26 cellular contexts compared by ENCODE assay signal in the genomic region with DNA sequence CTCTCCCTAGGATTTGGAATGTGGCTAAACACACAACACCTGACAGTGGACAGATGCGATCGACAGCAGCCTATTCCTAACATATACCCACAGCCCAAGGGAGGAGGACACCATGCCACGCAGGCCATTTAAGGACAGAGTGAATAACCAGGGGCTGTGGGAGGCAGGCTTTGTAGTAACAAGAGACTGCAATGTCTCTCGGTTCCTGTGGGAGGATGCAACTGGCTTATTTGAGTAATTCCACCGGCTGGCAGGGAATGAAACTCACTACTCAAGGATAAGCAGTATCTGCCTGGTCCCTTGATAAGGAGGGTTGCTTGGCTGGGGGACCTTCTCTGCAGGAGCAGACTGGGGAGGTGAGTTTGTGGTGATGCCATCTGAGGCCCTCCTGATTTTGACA.
"Had no signal": no experiment of that assay in that cellular context is flagged by ENCODE, and none has a peak within 500 bp of the region (broad histone marks: within the 10 kb centered on the region; RNA-seq: fewer than 3 reads in every experiment).

No MANE protein-coding gene starts in this region.

- H3K4me3 ChIP-seq: esophagus muscularis mucosa, gastroesophageal sphincter, heart right ventricle, lung, mucosa of descending colon, prostate gland, skin epidermis, spleen, thoracic aorta, tibial nerve, upper lobe of left lung, uterus had no signal

- H3K36me3 Mint-ChIP-seq: memory B cell; natural killer cell treated with Interleukin-12 subunit alpha and Interleukin-12 subunit beta and Interleukin-15 and Interleukin-18, amount 100 ng/mL, for 72 hours; stimulated activated memory B cell treated with anti-CD40 and anti-IgM and Interleukin-4, amounts not matched to agents 10 μg/mL and 1 μg/mL and 100 μg/mL, for 72 hours had no signal

- H3K27me3 ChIP-seq: foreskin keratinocyte, gastroesophageal sphincter, tibial nerve, upper lobe of left lung, uterus had no signal

- H3K36me3 ChIP-seq: esophagus muscularis mucosa, gastroesophageal sphincter, heart right ventricle, prostate gland, spleen, thoracic aorta, tibial nerve, upper lobe of left lung, uterus had no signal

- H3K4me1 ChIP-seq: foreskin keratinocyte, heart right ventricle, prostate gland, spleen, tibial nerve, upper lobe of left lung, uterus had no signal

- ATAC-seq: foreskin keratinocyte; gastroesophageal sphincter; heart right ventricle; left lobe of liver; mucosa of descending colon; natural killer cell treated with Interleukin-12 subunit alpha and Interleukin-12 subunit beta and Interleukin-15 and Interleukin-18, amount 100 ng/mL, for 72 hours; right cardiac atrium; stimulated activated memory B cell treated with anti-CD40 and anti-IgM and Interleukin-4, amounts not matched to agents 10 μg/mL and 1 μg/mL and 100 μg/mL, for 72 hours; stimulated activated naive CD8-positive, alpha-beta T cell treated with anti-CD3 and anti-CD28 coated beads, Interleukin-15, Interleukin-2, amounts not matched to agents 100 U/mL and 50 U/mL, for 24 hours had no signal

- H3K9me3 Mint-ChIP-seq: memory B cell had no signal

- H3K9me3 ChIP-seq: esophagus muscularis mucosa, gastroesophageal sphincter, heart right ventricle, mucosa of descending colon, prostate gland, thoracic aorta, tibial nerve, upper lobe of left lung, uterus had no signal

- H3K4me3 Mint-ChIP-seq: dendritic cell treated with granulocyte-macrophage colony-stimulating factor and Interleukin-4, amounts not matched to agents 40 ng/mL and 50 ng/mL, for 4 days; memory B cell; naive B cell; natural killer cell treated with Interleukin-12 subunit alpha and Interleukin-12 subunit beta and Interleukin-15 and Interleukin-18, amount 100 ng/mL, for 72 hours; neural crest cell; stimulated activated memory B cell treated with anti-CD40 and anti-IgM and Interleukin-4, amounts not matched to agents 10 μg/mL and 1 μg/mL and 100 μg/mL, for 72 hours had no signal

- H3K27me3 Mint-ChIP-seq: dendritic cell treated with granulocyte-macrophage colony-stimulating factor and Interleukin-4, amounts not matched to agents 40 ng/mL and 50 ng/mL, for 4 days; natural killer cell treated with Interleukin-12 subunit alpha and Interleukin-12 subunit beta and Interleukin-15 and Interleukin-18, amount 100 ng/mL, for 72 hours had no signal

- DNase-seq: effector CD8-positive, alpha-beta T cell; foreskin keratinocyte; heart right ventricle; hippocampal formation; mucosa of descending colon; naive B cell; right cardiac atrium; spleen; stimulated activated CD4-positive, alpha-beta T cell treated with anti-CD3 and anti-CD28 coated beads, Interleukin-4, amount 100 ng/mL, for 4 hours; stimulated activated naive CD8-positive, alpha-beta T cell treated with anti-CD3 and anti-CD28 coated beads, Interleukin-15, Interleukin-2, amounts not matched to agents 100 U/mL and 50 U/mL, for 24 hours; substantia nigra; upper lobe of left lung; uterus had no signal

- H3K27ac Mint-ChIP-seq: dendritic cell treated with granulocyte-macrophage colony-stimulating factor and Interleukin-4, amounts not matched to agents 40 ng/mL and 50 ng/mL, for 4 days; memory B cell; naive B cell; natural killer cell treated with Interleukin-12 subunit alpha and Interleukin-12 subunit beta and Interleukin-15 and Interleukin-18, amount 100 ng/mL, for 72 hours; stimulated activated memory B cell treated with anti-CD40 and anti-IgM and Interleukin-4, amounts not matched to agents 10 μg/mL and 1 μg/mL and 100 μg/mL, for 72 hours had no signal

- H3K4me1 Mint-ChIP-seq: memory B cell; naive B cell; stimulated activated memory B cell treated with anti-CD40 and anti-IgM and Interleukin-4, amounts not matched to agents 10 μg/mL and 1 μg/mL and 100 μg/mL, for 72 hours had no signal

- H3K27ac ChIP-seq: esophagus muscularis mucosa, foreskin keratinocyte, gastroesophageal sphincter, heart right ventricle, prostate gland, skin epidermis, spleen, thoracic aorta, tibial nerve, upper lobe of left lung, uterus had no signal
